In genomic region chr4:106304632-106305031, GRCh38 we compare ENCODE assay signal across 18 cellular contexts. TPM values are rescaled to one million over a fixed set of nuclear protein-coding genes. Genes with fewer than 3 reads are reported as not detected.
DNase-seq lines count a peak whose midpoint lies in the region; ATAC-seq, FAIRE-seq and TF ChIP-seq lines count a peak whose summit lies in the region.
"Had no signal": no experiment of that assay in that cellular context is flagged by ENCODE, and none has a peak within 500 bp of the region (broad histone marks: within the 10 kb centered on the region; RNA-seq: fewer than 3 reads in every experiment).

No MANE protein-coding gene starts in this region.

- H3K27me3 Mint-ChIP-seq in HFFc6 (ENCODE audit: insufficient read depth) (no peaks in the 10 kb centered on the region), T-helper 17 cell (no peaks in the 10 kb centered on the region), mesothelial cell of epicardium (ENCODE audit: low read depth) (no peaks in the 10 kb centered on the region), glutamatergic neuron (ENCODE audit: unreplicated experiment) (peaks cover 4% of the 10 kb centered on the region), endothelial cell (ENCODE audit: unreplicated experiment) (peaks cover 4% of the 10 kb centered on the region)
- H3K27me3 Mint-ChIP-seq: CD4-positive, alpha-beta T cell had no signal

- H3K27ac Mint-ChIP-seq in HFFc6, result peak overlapping the region; percentile 31
- H3K27ac Mint-ChIP-seq in T-helper 17 cell, result peak overlapping the region; percentile 80
- peak overlapping the region; percentile 87 for H3K27ac Mint-ChIP-seq in mesothelial cell of epicardium
- no peak overlapping the region for H3K27ac Mint-ChIP-seq in glutamatergic neuron (ENCODE audit: unreplicated experiment)
- H3K27ac Mint-ChIP-seq in endothelial cell (ENCODE audit: unreplicated experiment), result no peak overlapping the region
- H3K27ac Mint-ChIP-seq: CD4-positive, alpha-beta T cell had no signal

- ATAC-seq in T-helper 17 cell, result no peak
- ATAC-seq: HCT116 had no signal

- DNase-seq in GM19239 (ENCODE audit: insufficient read length, low spot score) (no peak), HFFc6 (no peak), T-helper 17 cell (no peak), mesothelial cell of epicardium (ENCODE audit: low spot score in 2 of 2, unreplicated experiment in 2 of 2) (no peak), glutamatergic neuron (no peak), OCI-M1 (lab: John Stamatoyannopoulos, UW) (no peak), endothelial cell (ENCODE audit: low spot score) (no peak), kidney glomerular epithelial cell (lab: John Stamatoyannopoulos, UW) (no peak)
- DNase-seq: ACHN; BE2C; CD4-positive, alpha-beta T cell; DMS153; DMS79 treated with DMSO at 0.1 percent for 48 hours; GF-D8; GM23248; H7; KG1 had no signal

- H3K4me3 Mint-ChIP-seq in HFFc6, result no peak overlapping the region
- H3K4me3 Mint-ChIP-seq in T-helper 17 cell, result no peak overlapping the region
- no peak overlapping the region for H3K4me3 Mint-ChIP-seq in mesothelial cell of epicardium
- no peak overlapping the region for H3K4me3 Mint-ChIP-seq in glutamatergic neuron (ENCODE audit: unreplicated experiment)
- no peak overlapping the region for H3K4me3 Mint-ChIP-seq in endothelial cell (ENCODE audit: unreplicated experiment)
- H3K4me3 Mint-ChIP-seq: CD4-positive, alpha-beta T cell had no signal

- H3K4me1 Mint-ChIP-seq in HFFc6 (ENCODE audit: low read depth) (peaks cover 33% of the 10 kb centered on the region), T-helper 17 cell (peaks cover 15% of the 10 kb centered on the region), mesothelial cell of epicardium (peaks cover 10% of the 10 kb centered on the region), glutamatergic neuron (ENCODE audit: low read depth, unreplicated experiment) (peaks cover 10% of the 10 kb centered on the region), endothelial cell (ENCODE audit: unreplicated experiment) (peaks cover 8% of the 10 kb centered on the region)

- H3K9me3 Mint-ChIP-seq in HFFc6 (no peaks in the 10 kb centered on the region), mesothelial cell of epicardium (peaks cover 4% of the 10 kb centered on the region), glutamatergic neuron (ENCODE audit: unreplicated experiment) (no peaks in the 10 kb centered on the region), endothelial cell (ENCODE audit: unreplicated experiment) (no peaks in the 10 kb centered on the region)
- H3K9me3 Mint-ChIP-seq: CD4-positive, alpha-beta T cell had no signal

- FAIRE-seq in GM19239 (lab: Jason Lieb, UNC), result peak; percentile 57

- no peaks in the 10 kb centered on the region for H3K9me3 ChIP-seq in T-helper 17 cell (ENCODE audit: control insufficient read depth, low read length, poor library complexity, severe bottlenecking)
- H3K9me3 ChIP-seq: BE2C had no signal

- H3K36me3 Mint-ChIP-seq in HFFc6 (ENCODE audit: low read depth) (peaks cover 27% of the 10 kb centered on the region), T-helper 17 cell (ENCODE audit: low read depth) (peaks cover 16% of the 10 kb centered on the region), mesothelial cell of epicardium (peaks cover 8% of the 10 kb centered on the region), glutamatergic neuron (ENCODE audit: unreplicated experiment) (peaks cover 3% of the 10 kb centered on the region), endothelial cell (ENCODE audit: low read depth, unreplicated experiment) (peaks cover 9% of the 10 kb centered on the region)

- TF ChIP-seq CTCF in HFFc6 (IDR thresholded peaks at IDR 0.05), result no peak
- no peak for TF ChIP-seq CTCF in mesothelial cell of epicardium (IDR thresholded peaks at IDR 0.05; ENCODE audit: unreplicated experiment)
- TF ChIP-seq CTCF in glutamatergic neuron (IDR thresholded peaks at IDR 0.05; ENCODE audit: partially characterized antibody, unreplicated experiment), result no peak
- TF ChIP-seq CTCF in endothelial cell (IDR thresholded peaks at IDR 0.05; ENCODE audit: unreplicated experiment), result no peak

RNA-seq across cellular contexts. Expression of gene TBCK, which starts 11.4 kb away (rescaled TPM):
- total RNA-seq in HFFc6 (2021; fragmentation: NEBNext Ultra II Directional; extraction: Animal tissue kit (Norgen Biotek cat#: 25700)), result 10 to 100 TPM; 21.4 to 37.0 (median 27.1) TPM
- total RNA-seq in T-helper 17 cell (10 to 100 TPM; 41.6 to 43.2 TPM), mesothelial cell of epicardium (64.2 to 67.5 TPM (median 64.6 TPM) in 3 replicates), glutamatergic neuron (ENCODE audit: unreplicated experiment) (81.4 TPM), endothelial cell (ENCODE audit: unreplicated experiment) (48.6 TPM)

RNA-seq across cellular contexts. Expression of gene AIMP1, which starts 11.7 kb away (rescaled TPM):
- 10 to 100 TPM; 64.7 to 74.9 (median 70.8) TPM for total RNA-seq in HFFc6 (2021; fragmentation: NEBNext Ultra II Directional; extraction: Animal tissue kit (Norgen Biotek cat#: 25700))
- total RNA-seq in T-helper 17 cell (10 to 100 TPM; 41.2 to 51.6 TPM), mesothelial cell of epicardium (40.6 to 48.8 TPM (median 44.8 TPM) in 3 replicates), glutamatergic neuron (ENCODE audit: unreplicated experiment) (30.2 TPM), endothelial cell (ENCODE audit: unreplicated experiment) (25.4 TPM)

Comparison
In these comparisons a context has a peak if more than half of its experiments do, and no peak if none do; other contexts are left out.
1. H3K27ac Mint-ChIP-seq: peak in HFFc6 (single experiment), T-helper 17 cell (single experiment) and mesothelial cell of epicardium (single experiment); none in glutamatergic neuron (single experiment) and endothelial cell (single experiment).